Comparison of ENCODE assay signal across 8 cellular contexts in genomic region chr10:71840177-71840711, GRCh38. TPM values are rescaled to one million over a fixed set of nuclear protein-coding genes. Genes with fewer than 3 reads are reported as not detected.
A peak's percentile ranks its signal among the peaks of the same experiment; 100 is the strongest.
DNase-seq lines count a peak whose midpoint lies in the region; ATAC-seq and TF ChIP-seq lines count a peak whose summit lies in the region.

No MANE protein-coding gene starts in this region.

- no peak for ATAC-seq in GM18858 (IDR thresholded peaks at IDR 0.05; ENCODE audit: unreplicated experiment)
- ATAC-seq in GM18868 (IDR thresholded peaks at IDR 0.05; ENCODE audit: unreplicated experiment): no peak

- no peak for TF ChIP-seq POLR2A in stomach (IDR thresholded peaks at IDR 0.05)

- DNase-seq in EL (peak; percentile 98), NCI-H2171 treated with DMSO at 0.1 percent for 48 hours (lab: John Stamatoyannopoulos, UW) (peak; percentile 85), brain microvascular endothelial cell (peak; percentile 97), iPS-NIHi11 (ENCODE audit: low spot score) (peak; percentile 92), stomach (peak; percentile 80)
- DNase-seq in activated CD4-positive, CD25-positive, alpha-beta regulatory T cell treated with anti-CD3 and anti-CD28 coated beads, Interleukin-2, amount 50 U/mL, for 72 hours: no peak

- intact Hi-C loops in stomach (cut with DNase I; ENCODE audit: low total_unique reads): no loop called here

- no peak overlapping the region for H3K4me3 ChIP-seq in brain microvascular endothelial cell (ENCODE audit: low read depth, low read length)
- no peak overlapping the region for H3K4me3 ChIP-seq in stomach

- in situ Hi-C loops in brain microvascular endothelial cell (cut with HindIII; ENCODE audit: low pct_ligation_motif_present, low sequenced_read_pairs): no loop called here

- no peaks in the 10 kb centered on the region for H3K9me3 ChIP-seq in stomach

- WGBS in stomach, 5 donors: 23 to 34% (median 27%) methylated on average over 4 of the region's 4 CpGs

- peak overlapping the region; percentile 20 for H3K27ac ChIP-seq in brain microvascular endothelial cell
- H3K27ac ChIP-seq in stomach: peak overlapping the region in 2 of 5 donors; percentile 70 to 76

- H3K36me3 ChIP-seq in brain microvascular endothelial cell (replicated peaks) (no peaks in the 10 kb centered on the region), stomach (peaks cover 0 to 3% (median 0%) of the 10 kb centered on the region in 4 donors)

- TF ChIP-seq EP300 in stomach (IDR thresholded peaks at IDR 0.05): no peak

- peaks cover 67 to 100% (median 84%) of the 10 kb centered on the region in 4 donors for H3K4me1 ChIP-seq in stomach

- TF ChIP-seq CTCF in brain microvascular endothelial cell (IDR thresholded peaks at IDR 0.05; ENCODE audit: low read depth, low read length, missing control alignments): no peak
- no peak for TF ChIP-seq CTCF in stomach (IDR thresholded peaks at IDR 0.05)

- H3K27me3 ChIP-seq in brain microvascular endothelial cell (replicated peaks): no peaks in the 10 kb centered on the region
- H3K27me3 ChIP-seq in stomach: no peaks in the 10 kb centered on the region

RNA-seq across cellular contexts. Expression of gene PSAP, which starts 10.8 kb away (rescaled TPM):
- total RNA-seq in stomach: 100 to 1,000 TPM; 176 to 709 (median 604) TPM
- 100 to 1,000 TPM; 174 to 311 (median 308) TPM for polyA plus RNA-seq in stomach
